Comparison of ENCODE assay signal across 14 cellular contexts in the genomic region with DNA sequence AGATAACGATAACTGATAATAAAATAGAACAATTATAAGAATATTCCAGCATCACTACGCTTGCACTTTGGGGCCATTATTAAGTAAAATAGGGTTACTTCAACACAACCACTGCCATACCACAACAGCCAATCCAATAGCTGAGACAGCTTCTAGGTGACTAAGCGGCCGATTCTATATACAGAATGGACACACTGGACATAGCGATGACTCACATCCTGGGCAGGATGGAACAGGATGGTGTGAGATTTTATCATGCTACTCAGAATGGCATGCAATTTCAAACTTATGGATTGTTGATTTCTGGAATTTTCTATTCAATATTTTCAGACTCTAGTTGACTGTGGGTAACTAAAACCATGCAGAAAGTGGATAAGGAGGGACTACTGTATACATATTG.
DNase-seq lines count a peak whose midpoint lies in the region; ATAC-seq and TF ChIP-seq lines count a peak whose summit lies in the region.
"Had no signal": no experiment of that assay in that cellular context is flagged by ENCODE, and none has a peak within 500 bp of the region (broad histone marks: within the 10 kb centered on the region; RNA-seq: fewer than 3 reads in every experiment).

No MANE protein-coding gene starts in this region.

- H3K9me3 Mint-ChIP-seq in endodermal cell = no peaks in the 10 kb centered on the region

- H3K4me1 ChIP-seq in endodermal cell (ENCODE audit: control insufficient read depth, insufficient read depth, low read length) = no peaks in the 10 kb centered on the region

- H3K9ac ChIP-seq in endodermal cell (ENCODE audit: extremely low read depth, low read length, poor library complexity, severe bottlenecking) = no peak overlapping the region

- no peak for TF ChIP-seq CTCF in endodermal cell (conservative IDR thresholded peaks at IDR 0.05)

- H3K27ac ChIP-seq in endodermal cell (ENCODE audit: low read depth, low read length) = no peak overlapping the region

- H3K9me3 ChIP-seq in endodermal cell (ENCODE audit: control insufficient read depth, low read length) = no peaks in the 10 kb centered on the region

- 98 to 100% methylated on average over 1 to 4 of the region's 5 CpGs for WGBS in endodermal cell (ENCODE audit: insufficient coverage in 1 of 2, insufficient read length in 1 of 2), 2 experiments

- H3K36me3 ChIP-seq in endodermal cell (ENCODE audit: control insufficient read depth, insufficient read depth, low read length) = no peaks in the 10 kb centered on the region

- H3K4me3 ChIP-seq in endodermal cell (ENCODE audit: low read length) = no peak overlapping the region

- no peaks in the 10 kb centered on the region for H3K27me3 Mint-ChIP-seq in endodermal cell (ENCODE audit: insufficient read depth)

- H3K27me3 ChIP-seq in endodermal cell (ENCODE audit: control insufficient read depth, insufficient read depth, low read length, poor library complexity, severe bottlenecking) = no peaks in the 10 kb centered on the region

- DNase-seq in A172 (ENCODE audit: low spot score) (peak; percentile 95), HPDE6-E6E7 (ENCODE audit: extremely low spot score) (peak; percentile 82), amniotic epithelial cell (ENCODE audit: low read depth) (peak; percentile 89), foreskin melanocyte (peak; percentile 59), endodermal cell (no peak)
- DNase-seq: activated effector memory CD4-positive, alpha-beta T cell treated with anti-CD3 and anti-CD28 coated beads, Interleukin-2, amount 50 U/mL, for 16 hours; KG1; natural killer cell; NCI-H2227 treated with DMSO at 0.1 percent for 48 hours; SIG-M5 had no signal

- no peak for ATAC-seq in HG02798 (IDR thresholded peaks at IDR 0.05; ENCODE audit: poor library complexity, unreplicated experiment)
- no peak for ATAC-seq in GM21515 (IDR thresholded peaks at IDR 0.05; ENCODE audit: unreplicated experiment)
- ATAC-seq in GM21619 (IDR thresholded peaks at IDR 0.05; ENCODE audit: unreplicated experiment) = no peak
- ATAC-seq: natural killer cell; stimulated activated effector memory CD8-positive, alpha-beta T cell treated with anti-CD3 and anti-CD28 coated beads, Interleukin-12 subunit alpha, Interleukin-12 subunit beta, amount 100 ng/mL, for 72 hours had no signal

- no peaks in the 10 kb centered on the region for H3K36me3 Mint-ChIP-seq in endodermal cell (ENCODE audit: low read depth)
- H3K36me3 Mint-ChIP-seq: natural killer cell; stimulated activated effector memory CD8-positive, alpha-beta T cell treated with anti-CD3 and anti-CD28 coated beads, Interleukin-12 subunit alpha, Interleukin-12 subunit beta, amount 100 ng/mL, for 72 hours had no signal

- H3K27ac Mint-ChIP-seq in endodermal cell = no peak overlapping the region
- H3K27ac Mint-ChIP-seq: natural killer cell; stimulated activated effector memory CD8-positive, alpha-beta T cell treated with anti-CD3 and anti-CD28 coated beads, Interleukin-12 subunit alpha, Interleukin-12 subunit beta, amount 100 ng/mL, for 72 hours had no signal

- H3K4me1 Mint-ChIP-seq in endodermal cell = peaks cover 2% of the 10 kb centered on the region
- H3K4me1 Mint-ChIP-seq: natural killer cell; stimulated activated effector memory CD8-positive, alpha-beta T cell treated with anti-CD3 and anti-CD28 coated beads, Interleukin-12 subunit alpha, Interleukin-12 subunit beta, amount 100 ng/mL, for 72 hours had no signal

- no peak overlapping the region for H3K4me3 Mint-ChIP-seq in endodermal cell
- H3K4me3 Mint-ChIP-seq: natural killer cell; stimulated activated effector memory CD8-positive, alpha-beta T cell treated with anti-CD3 and anti-CD28 coated beads, Interleukin-12 subunit alpha, Interleukin-12 subunit beta, amount 100 ng/mL, for 72 hours had no signal
